16 cellular contexts compared by ENCODE assay signal in genomic region chr3:76997733-76998132, GRCh38. TPM values are rescaled to one million over a fixed set of nuclear protein-coding genes. Genes with fewer than 3 reads are reported as not detected.
A peak's percentile ranks its signal among the peaks of the same experiment; 100 is the strongest.
DNase-seq lines count a peak whose midpoint lies in the region; TF ChIP-seq lines count a peak whose summit lies in the region.
"Had no signal": no experiment of that assay in that cellular context is flagged by ENCODE, and none has a peak within 500 bp of the region (broad histone marks: within the 10 kb centered on the region; RNA-seq: fewer than 3 reads in every experiment).

No MANE protein-coding gene starts in this region.

- no TSS peak for BruUV-seq in MCF 10A (replicated peaks; lab: Mats Ljungman, UMichigan)

- intact Hi-C loops in MCF 10A (cut with micrococcal nuclease), result no loop called here

- POLR2A ChIA-PET in MCF 10A (lab: Yijun Ruan, JAX), result interaction anchor here (2.1 kb wide), 1 partner anchor 10 kb away, joined by 7 read pairs; no protein-coding TSS in a partner anchor

- H3K4me3 Mint-ChIP-seq in glutamatergic neuron (ENCODE audit: unreplicated experiment) (no peak overlapping the region), MCF 10A (ENCODE audit: unreplicated experiment) (no peak overlapping the region)
- H3K4me3 Mint-ChIP-seq: CD14-positive monocyte had no signal

- CTCF ChIA-PET in MCF 10A (lab: Yijun Ruan, JAX), result interaction anchor here (0.6 kb wide), 1 partner anchor 9 kb away, joined by 3 read pairs; no protein-coding TSS in a partner anchor

- H3K9me3 Mint-ChIP-seq in glutamatergic neuron (ENCODE audit: unreplicated experiment) (no peaks in the 10 kb centered on the region), MCF 10A (ENCODE audit: unreplicated experiment) (no peaks in the 10 kb centered on the region)

- DNase-seq in NCI-H1694 treated with DMSO at 0.1 percent for 48 hours (lab: John Stamatoyannopoulos, UW) (peak; percentile 7), NCI-H1694 (lab: John Stamatoyannopoulos, UW) (no peak), cerebellum (ENCODE audit: low spot score) (peak; percentile 57), glutamatergic neuron (no peak), MCF 10A (ENCODE audit: unreplicated experiment) (no peak), mesenteric fat pad (ENCODE audit: low spot score) (no peak), NCI-H146 treated with DMSO at 0.1 percent for 48 hours (lab: John Stamatoyannopoulos, UW; ENCODE audit: unreplicated experiment) (no peak), A172 (ENCODE audit: low spot score) (no peak)
- DNase-seq: activated CD4-positive, alpha-beta T cell treated with anti-CD3 and anti-CD28 coated beads for 48 hours; activated effector memory CD4-positive, alpha-beta T cell treated with Interleukin-2 at 50 U/mL for 16 hours; adrenal gland; NCI-H187; NCI-H226; stimulated activated CD8-positive, alpha-beta memory T cell treated with anti-CD3 and anti-CD28 coated beads, Interleukin-4, amount 100 ng/mL, for 48 hours; upper lobe of right lung had no signal

- H3K27ac Mint-ChIP-seq in glutamatergic neuron (ENCODE audit: unreplicated experiment), result peak overlapping the region; percentile 12
- no peak overlapping the region for H3K27ac Mint-ChIP-seq in MCF 10A (ENCODE audit: low read depth, unreplicated experiment)
- H3K27ac Mint-ChIP-seq: CD14-positive monocyte had no signal

- peaks cover 8% of the 10 kb centered on the region for H3K4me1 Mint-ChIP-seq in glutamatergic neuron (ENCODE audit: low read depth, unreplicated experiment)
- no peaks in the 10 kb centered on the region for H3K4me1 Mint-ChIP-seq in MCF 10A (ENCODE audit: insufficient read depth, unreplicated experiment)
- H3K4me1 Mint-ChIP-seq: CD14-positive monocyte had no signal

- peaks cover 2% of the 10 kb centered on the region for H3K27me3 Mint-ChIP-seq in glutamatergic neuron (ENCODE audit: unreplicated experiment)
- peaks cover 49% of the 10 kb centered on the region for H3K27me3 Mint-ChIP-seq in MCF 10A (ENCODE audit: insufficient read depth, unreplicated experiment)

- no peak for TF ChIP-seq CTCF in glutamatergic neuron (IDR thresholded peaks at IDR 0.05; ENCODE audit: partially characterized antibody, unreplicated experiment)
- no peak for TF ChIP-seq CTCF in MCF 10A (IDR thresholded peaks at IDR 0.05; ENCODE audit: unreplicated experiment)

- no peaks in the 10 kb centered on the region for H3K36me3 Mint-ChIP-seq in glutamatergic neuron (ENCODE audit: unreplicated experiment)
- no peaks in the 10 kb centered on the region for H3K36me3 Mint-ChIP-seq in MCF 10A (ENCODE audit: insufficient read depth, unreplicated experiment)
- H3K36me3 Mint-ChIP-seq: CD14-positive monocyte had no signal

RNA-seq across cellular contexts. Expression of gene ROBO2, which starts 42.2 kb away (rescaled TPM):
- total RNA-seq in cerebellum (236 TPM), glutamatergic neuron (ENCODE audit: unreplicated experiment) (330 TPM), MCF 10A (2022) (not detected in 2 replicates), mesenteric fat pad (1.8 TPM)
- not detected in 2 replicates for total RNA-seq in A172 (2014; rRNA removed; shearing (Covaris generic))

Comparison
In these comparisons a context has a peak if more than half of its experiments do, and no peak if none do; other contexts are left out.
1. DNase-seq: peak in NCI-H1694 treated with DMSO at 0.1 percent for 48 hours (single experiment) and cerebellum (single experiment); none in NCI-H1694 (single experiment), glutamatergic neuron (single experiment), MCF 10A (single experiment), mesenteric fat pad (single experiment), NCI-H146 treated with DMSO at 0.1 percent for 48 hours (single experiment) and A172 (single experiment).
2. RNA of gene ROBO2, which starts 42.2 kb away (total RNA-seq): 330 TPM in glutamatergic neuron (single experiment) and 236 TPM in cerebellum (single experiment); 1.8 TPM in mesenteric fat pad (single experiment), not detected in MCF 10A and not detected in A172; every median in the first group is over 10 times any median in the second.